In genomic region chr5:109812698-109813097, GRCh38 we compare ENCODE assay signal across 8 cellular contexts.
"Had no signal": no experiment of that assay in that cellular context is flagged by ENCODE, and none has a peak within 500 bp of the region (broad histone marks: within the 10 kb centered on the region; RNA-seq: fewer than 3 reads in every experiment).

No MANE protein-coding gene starts in this region.

- DNase-seq: GOT3, H7, HFFc6 had no signal

- H3K4me1 ChIP-seq: HAP-1 had no signal

- H3K9me3 ChIP-seq: HAP-1 had no signal

- ATAC-seq: HCT116, HepG2, K562 had no signal

- H3K4me3 ChIP-seq: HAP-1, K562 had no signal

- H3K9me3 Mint-ChIP-seq: HFFc6 had no signal

- H3K27ac Mint-ChIP-seq: HFFc6 had no signal

- H3K4me3 Mint-ChIP-seq: HFFc6 had no signal

- H3K27ac ChIP-seq: HL-60 had no signal

- FAIRE-seq: HepG2, K562 had no signal
